9 cellular contexts compared by ENCODE assay signal in the genomic region with DNA sequence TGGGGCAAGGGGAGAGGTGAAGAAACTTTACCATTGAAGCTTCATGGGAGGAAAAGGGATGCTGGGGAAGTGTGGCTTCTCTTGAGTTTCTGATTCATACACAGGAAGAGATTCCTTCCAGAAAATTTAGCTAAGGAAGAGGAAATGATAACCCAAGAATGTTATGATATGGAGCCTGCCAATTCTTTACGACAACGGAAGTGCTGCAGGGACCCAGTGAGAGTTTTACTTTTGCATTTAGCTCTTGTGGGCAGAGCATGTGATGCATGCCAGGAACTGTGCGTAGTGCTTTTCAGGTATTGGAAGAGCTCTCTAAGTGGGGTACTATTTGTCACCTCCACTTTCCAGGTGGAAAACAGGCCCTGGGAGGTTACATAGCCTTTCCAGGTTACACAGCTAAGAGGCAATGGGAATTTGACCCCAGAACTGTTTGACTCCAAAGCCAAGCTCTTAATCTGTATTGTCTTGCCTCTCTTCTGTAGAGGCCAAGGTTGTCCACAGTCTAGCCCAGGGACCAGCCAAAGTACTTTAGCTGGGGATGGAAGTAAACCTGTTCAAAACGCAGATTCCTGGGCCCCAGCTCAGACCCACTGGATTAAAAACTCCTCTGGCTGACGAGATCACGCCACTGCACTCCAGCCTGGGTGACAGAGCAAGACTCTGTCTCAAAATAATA. TPM values are rescaled to one million over a fixed set of nuclear protein-coding genes. Genes with fewer than 3 reads are reported as not detected.
A peak's percentile ranks its signal among the peaks of the same experiment; 100 is the strongest.
DNase-seq lines count a peak whose midpoint lies in the region; ATAC-seq and TF ChIP-seq lines count a peak whose summit lies in the region.
"Had no signal": no experiment of that assay in that cellular context is flagged by ENCODE, and none has a peak within 500 bp of the region (broad histone marks: within the 10 kb centered on the region; RNA-seq: fewer than 3 reads in every experiment).

No MANE protein-coding gene starts in this region.

- peaks cover 41% of the 10 kb centered on the region for H3K79me2 ChIP-seq in hepatocyte

- TF ChIP-seq CTCF in RWPE1 (conservative IDR thresholded peaks at IDR 0.05; ENCODE audit: low read depth) (no peak), fibroblast of pulmonary artery (IDR thresholded peaks at IDR 0.05; ENCODE audit: low read length, missing control alignments) (no peak), foreskin fibroblast (IDR thresholded peaks at IDR 0.05; ENCODE audit: low read depth, low read length) (no peak), hepatocyte (IDR thresholded peaks at IDR 0.05; ENCODE audit: poor library complexity) (no peak)

- peak overlapping the region; percentile 48 for H3K4me3 Mint-ChIP-seq in activated T-cell treated with anti-CD3 and anti-CD28 coated beads, Interleukin-2, amount 50 U/mL, for 4 hours

- H3K4me1 ChIP-seq in subcutaneous abdominal adipose tissue (ENCODE audit: control insufficient read depth in 5 of 5, insufficient read depth in 5 of 5, low read length in 5 of 5), result peaks cover 0 to 19% (median 3%) of the 10 kb centered on the region in 5 donors
- no peaks in the 10 kb centered on the region for H3K4me1 ChIP-seq in hepatocyte (ENCODE audit: insufficient read depth)

- H3K27ac ChIP-seq in RWPE1, result peak overlapping the region; percentile 81
- peak overlapping the region; percentile 33 for H3K27ac ChIP-seq in subcutaneous abdominal adipose tissue (ENCODE audit: low read depth, low read length)
- no peak overlapping the region for H3K27ac ChIP-seq in hepatocyte
- H3K27ac ChIP-seq: SK-N-MC had no signal

- no peaks in the 10 kb centered on the region for H3K27me3 Mint-ChIP-seq in activated T-cell treated with anti-CD3 and anti-CD28 coated beads, Interleukin-2, amount 50 U/mL, for 4 hours (ENCODE audit: low read depth)

- no peaks in the 10 kb centered on the region for H4K20me1 ChIP-seq in hepatocyte (ENCODE audit: insufficient read depth, poor library complexity, severe bottlenecking)

- no peak for DNase-seq in activated T-cell treated with anti-CD3 and anti-CD28 coated beads, Interleukin-2, amount 50 U/mL, for 4 hours
- DNase-seq in activated T-cell treated with anti-CD3 and anti-CD28 coated beads, Interleukin-2, amount 50 U/mL, for 1 hour, result no peak
- DNase-seq in RWPE1 (ENCODE audit: low spot score) (no peak), fibroblast of pulmonary artery (ENCODE audit: low read depth) (peak; percentile 94), foreskin fibroblast (no peak), HUDEP-2 (lab: John Stamatoyannopoulos, UW; ENCODE audit: unreplicated experiment in 76 of 76) (no peak), hepatocyte (ENCODE audit: low spot score) (no peak)

- H3K4me3 ChIP-seq in fibroblast of pulmonary artery (replicated peaks; ENCODE audit: low read depth, low read length) (no peak overlapping the region), subcutaneous abdominal adipose tissue (ENCODE audit: low read depth in 1 of 5, low read length in 5 of 5) (no peak overlapping the region), foreskin fibroblast (ENCODE audit: low read depth in 1 of 2, low read length in 2 of 2) (no peak overlapping the region), hepatocyte (no peak overlapping the region)
- H3K4me3 ChIP-seq: SK-N-MC had no signal

- H3K9me2 ChIP-seq in hepatocyte (replicated peaks; ENCODE audit: insufficient read depth), result no peaks in the 10 kb centered on the region

- POLR2A ChIA-PET in RWPE1 (lab: Yijun Ruan, JAX; ENCODE audit: low non-redundant PET), result no interaction called here

- no peak overlapping the region for H2AFZ ChIP-seq in hepatocyte

- WGBS in hepatocyte (ENCODE audit: low lambda C conversion rate, missing lambda C conversion rate), result 95% methylated on average over 6 of the region's 6 CpGs

- H3K36me3 ChIP-seq in subcutaneous abdominal adipose tissue (ENCODE audit: control insufficient read depth in 5 of 5, insufficient read depth in 5 of 5, low read length in 5 of 5) (no peaks in the 10 kb centered on the region), hepatocyte (replicated peaks; ENCODE audit: insufficient read depth, low read depth) (no peaks in the 10 kb centered on the region)

- H3K4me2 ChIP-seq in hepatocyte, result no peak overlapping the region

- H3K27me3 ChIP-seq in subcutaneous abdominal adipose tissue (ENCODE audit: control insufficient read depth in 5 of 5, insufficient read depth in 4 of 5, low read length in 5 of 5), result no peaks in the 10 kb centered on the region
- no peaks in the 10 kb centered on the region for H3K27me3 ChIP-seq in hepatocyte

- CTCF ChIA-PET in RWPE1 (lab: Yijun Ruan, JAX), result interaction anchor here (1.5 kb wide), 1 partner anchor 53 kb away, joined by 3 read pairs; no protein-coding TSS in a partner anchor

- H3K36me3 Mint-ChIP-seq in activated T-cell treated with anti-CD3 and anti-CD28 coated beads, Interleukin-2, amount 50 U/mL, for 4 hours (ENCODE audit: insufficient read depth), result peaks cover 9% of the 10 kb centered on the region

- H3K9me3 ChIP-seq in subcutaneous abdominal adipose tissue (ENCODE audit: control insufficient read depth in 5 of 5, low read length in 5 of 5) (peaks cover 0 to 3% (median 0%) of the 10 kb centered on the region in 5 donors), hepatocyte (ENCODE audit: low read depth) (no peaks in the 10 kb centered on the region)

- peak; percentile 83 to 84 for ATAC-seq in activated T-cell treated with anti-CD3 and anti-CD28 coated beads, Interleukin-2, amount 50 U/mL, for 4 hours

- no peaks in the 10 kb centered on the region for H3K9me3 Mint-ChIP-seq in activated T-cell treated with anti-CD3 and anti-CD28 coated beads, Interleukin-2, amount 50 U/mL, for 4 hours

- H3K9ac ChIP-seq in subcutaneous abdominal adipose tissue (ENCODE audit: low read length in 5 of 5), result peak overlapping the region in 1 of 5 donors; percentile 60

- H3K4me1 Mint-ChIP-seq in activated T-cell treated with anti-CD3 and anti-CD28 coated beads, Interleukin-2, amount 50 U/mL, for 4 hours (ENCODE audit: low read depth), result peaks cover 76% of the 10 kb centered on the region

RNA-seq across cellular contexts. Expression of gene CMTM7, which starts 23.0 kb away (rescaled TPM):
- total RNA-seq in activated T-cell treated with anti-CD3 and anti-CD28 coated beads, Interleukin-2, amount 50 U/mL, for 4 hours, result 10 to 100 TPM; 19.1 to 23.2 (median 21.3) TPM
- 6.1 and 11.4 TPM in 2 replicates for total RNA-seq in hepatocyte
- 62.5 and 63.0 TPM in 2 replicates for polyA plus RNA-seq in hepatocyte
